Comparison of ENCODE assay signal across 15 cellular contexts in the genomic region with DNA sequence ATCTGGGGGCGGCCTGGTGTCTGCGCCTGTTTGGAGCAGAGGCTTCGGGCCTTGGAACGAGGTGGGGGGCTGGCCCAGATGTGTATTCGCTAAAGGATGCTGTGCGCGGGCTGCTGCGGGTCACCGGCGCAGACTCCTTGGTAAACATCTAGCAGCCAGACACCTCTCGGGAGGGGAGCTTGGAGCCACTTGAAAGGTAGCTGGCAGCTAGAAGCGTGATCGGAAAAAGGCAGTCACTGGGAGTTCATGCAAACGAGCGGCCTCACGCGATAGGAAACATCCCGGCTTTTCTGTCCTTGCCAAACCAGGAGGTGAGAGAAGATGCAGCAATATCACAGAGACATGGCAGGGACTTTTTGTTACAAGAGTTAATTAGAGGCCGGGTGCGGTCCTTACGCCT. TPM values are rescaled to one million over a fixed set of nuclear protein-coding genes. Genes with fewer than 3 reads are reported as not detected.
"Had no signal": no experiment of that assay in that cellular context is flagged by ENCODE, and none has a peak within 500 bp of the region (broad histone marks: within the 10 kb centered on the region; RNA-seq: fewer than 3 reads in every experiment).

No MANE protein-coding gene starts in this region.

- DNase-seq: activated CD4-positive, alpha-beta T cell treated with anti-CD3 and anti-CD28 coated beads, Interleukin-2, amount 50 U/mL, for 1 hour; activated naive CD4-positive, alpha-beta T cell treated with anti-CD3 and anti-CD28 coated beads, Interleukin-2, amount 10 ng/mL, durations not matched to agents 7 days and 5 days; activated T-cell treated with anti-CD3 and anti-CD28 coated beads for 4 hours; body of pancreas; cortex of kidney; effector memory CD8-positive, alpha-beta T cell; left colon; mammary epithelial cell; stimulated activated CD4-positive, alpha-beta T cell treated with anti-CD3 and anti-CD28 coated beads, Interleukin-12 subunit alpha, Interleukin-12 subunit beta, amount 100 ng/mL, for 4 hours; stimulated activated naive CD4-positive, alpha-beta T cell treated with Interleukin-2 at 50 U/mL for 16 hours; T-helper 17 cell; upper lobe of right lung had no signal

- H3K9me3 ChIP-seq: body of pancreas, upper lobe of right lung had no signal

- H3K4me3 ChIP-seq: body of pancreas, upper lobe of right lung had no signal

- H3K36me3 ChIP-seq: upper lobe of right lung had no signal

- H3K27ac ChIP-seq: body of pancreas, upper lobe of right lung had no signal

- H3K27me3 ChIP-seq: body of pancreas had no signal

- H3K9me3 Mint-ChIP-seq: activated naive CD4-positive, alpha-beta T cell treated with anti-CD3 and anti-CD28 coated beads, Interleukin-2, amount 10 ng/mL, durations not matched to agents 7 days and 5 days; activated T-helper 17 cell treated with anti-CD3 and anti-CD28 coated beads, Interleukin-2, amount 50 U/mL, for 72 hours; central memory CD8-positive, alpha-beta T cell; effector memory CD8-positive, alpha-beta T cell; natural killer cell treated with Interleukin-12 subunit alpha and Interleukin-12 subunit beta and Interleukin-15 and Interleukin-18, amount 100 ng/mL, for 72 hours had no signal

- H3K27ac Mint-ChIP-seq: activated naive CD4-positive, alpha-beta T cell treated with anti-CD3 and anti-CD28 coated beads, Interleukin-2, amount 10 ng/mL, durations not matched to agents 7 days and 5 days; activated T-helper 17 cell treated with anti-CD3 and anti-CD28 coated beads, Interleukin-2, amount 50 U/mL, for 72 hours; effector memory CD8-positive, alpha-beta T cell; natural killer cell treated with Interleukin-12 subunit alpha and Interleukin-12 subunit beta and Interleukin-15 and Interleukin-18, amount 100 ng/mL, for 72 hours; T-helper 17 cell had no signal

- H3K4me1 ChIP-seq: body of pancreas, upper lobe of right lung had no signal

- ATAC-seq: activated T-helper 17 cell treated with anti-CD3 and anti-CD28 coated beads, Interleukin-2, amount 50 U/mL, for 72 hours; body of pancreas; effector memory CD8-positive, alpha-beta T cell; left colon; natural killer cell treated with Interleukin-12 subunit alpha and Interleukin-12 subunit beta and Interleukin-15 and Interleukin-18, amount 100 ng/mL, for 72 hours; T-helper 17 cell; upper lobe of right lung had no signal

- H3K4me1 Mint-ChIP-seq: activated naive CD4-positive, alpha-beta T cell treated with anti-CD3 and anti-CD28 coated beads, Interleukin-2, amount 10 ng/mL, durations not matched to agents 7 days and 5 days; activated T-helper 17 cell treated with anti-CD3 and anti-CD28 coated beads, Interleukin-2, amount 50 U/mL, for 72 hours; central memory CD8-positive, alpha-beta T cell had no signal

- H3K36me3 Mint-ChIP-seq: activated naive CD4-positive, alpha-beta T cell treated with anti-CD3 and anti-CD28 coated beads, Interleukin-2, amount 10 ng/mL, durations not matched to agents 7 days and 5 days; natural killer cell treated with Interleukin-12 subunit alpha and Interleukin-12 subunit beta and Interleukin-15 and Interleukin-18, amount 100 ng/mL, for 72 hours had no signal

- H3K4me3 Mint-ChIP-seq: activated naive CD4-positive, alpha-beta T cell treated with anti-CD3 and anti-CD28 coated beads, Interleukin-2, amount 10 ng/mL, durations not matched to agents 7 days and 5 days; activated T-helper 17 cell treated with anti-CD3 and anti-CD28 coated beads, Interleukin-2, amount 50 U/mL, for 72 hours; central memory CD8-positive, alpha-beta T cell; effector memory CD8-positive, alpha-beta T cell; natural killer cell treated with Interleukin-12 subunit alpha and Interleukin-12 subunit beta and Interleukin-15 and Interleukin-18, amount 100 ng/mL, for 72 hours; T-helper 17 cell had no signal

RNA-seq across cellular contexts. Expression of a gene that starts 8.1 kb away (rescaled TPM):
- total RNA-seq: mammary epithelial cell; natural killer cell treated with Interleukin-12 subunit alpha and Interleukin-12 subunit beta and Interleukin-15 and Interleukin-18, amount 100 ng/mL, for 72 hours had no signal
